Comparison of ENCODE assay signal across 8 cellular contexts in the genomic region with DNA sequence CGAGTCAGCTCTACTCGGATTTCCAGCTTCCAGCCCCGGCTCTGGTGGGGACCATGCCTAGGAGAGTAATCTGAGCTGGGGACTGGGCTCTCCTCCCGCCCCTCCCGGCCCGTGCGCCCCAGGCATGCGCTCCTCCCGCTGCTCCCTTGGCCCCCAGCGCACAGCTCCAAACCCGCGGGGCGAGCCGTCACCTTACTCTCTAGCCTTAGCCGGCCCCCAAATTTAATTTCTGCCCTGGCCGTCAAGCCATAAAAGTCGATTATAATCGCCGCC. TPM values are rescaled to one million over a fixed set of nuclear protein-coding genes. Genes with fewer than 3 reads are reported as not detected.
A peak's percentile ranks its signal among the peaks of the same experiment; 100 is the strongest.
DNase-seq lines count a peak whose midpoint lies in the region; ATAC-seq, FAIRE-seq and TF ChIP-seq lines count a peak whose summit lies in the region.

No MANE protein-coding gene starts in this region.

- POLR2A ChIA-PET in RWPE1 (lab: Yijun Ruan, JAX; ENCODE audit: low non-redundant PET) = interaction anchor here (1.0 to 1.6 kb wide), 2 partner anchors 41 to 43 kb away, joined by 5 to 9 read pairs; partner anchors contain the start of gene CAPRIN2

- TF ChIP-seq POLR2A in H54 (IDR thresholded peaks at IDR 0.05; ENCODE audit: low read depth, low read length) = no peak

- no peak for FAIRE-seq in D721Med (lab: Jason Lieb, UNC)
- FAIRE-seq in H54 (lab: Jason Lieb, UNC) = no peak

- peak overlapping the region; percentile 68 for H3K4me3 ChIP-seq in epithelial cell of esophagus (ENCODE audit: low read length)

- CTCF ChIA-PET in RWPE1 (lab: Yijun Ruan, JAX) = interaction anchor here (0.6 to 2.3 kb wide), 4 partner anchors 10 to 1285 kb away, joined by 3 to 10 read pairs (median 4); partner anchors contain the start of gene CAPRIN2

- TF ChIP-seq CTCF in D721Med (IDR thresholded peaks at IDR 0.05; ENCODE audit: insufficient read depth, missing control alignments) = no peak
- TF ChIP-seq CTCF in RWPE1 (conservative IDR thresholded peaks at IDR 0.05; ENCODE audit: low read depth) = no peak
- no peak for TF ChIP-seq CTCF in epithelial cell of esophagus (IDR thresholded peaks at IDR 0.05; ENCODE audit: insufficient read depth, low read depth, low read length, missing control alignments)

- H3K27ac ChIP-seq in RWPE1 = peak overlapping the region; percentile 100

- DNase-seq in D721Med (ENCODE audit: insufficient read length, low spot score) = peak; percentile 53
- DNase-seq in H54 (ENCODE audit: insufficient read length, low spot score) = peak; percentile 26
- DNase-seq in RWPE1 (ENCODE audit: low spot score) = peak; percentile 71
- peak; percentile 34 for DNase-seq in epithelial cell of esophagus (ENCODE audit: low read depth)
- DNase-seq in myocyte (ENCODE audit: low read depth) = peak; percentile 79
- no peak for DNase-seq in GM19240 (ENCODE audit: insufficient read length, low spot score)

- ATAC-seq in esophagus mucosa (no peak), HG03521 (IDR thresholded peaks at IDR 0.05; ENCODE audit: unreplicated experiment) (no peak)

RNA-seq across cellular contexts. Expression of gene CAPRIN2, which starts 41.7 kb away (rescaled TPM):
- 25.5 and 30.0 TPM in 2 replicates for total RNA-seq in myocyte
- 15.1 TPM for polyA plus RNA-seq in myocyte (2012)
- 6.6 TPM for total RNA-seq in esophagus mucosa
